In the genomic region with DNA sequence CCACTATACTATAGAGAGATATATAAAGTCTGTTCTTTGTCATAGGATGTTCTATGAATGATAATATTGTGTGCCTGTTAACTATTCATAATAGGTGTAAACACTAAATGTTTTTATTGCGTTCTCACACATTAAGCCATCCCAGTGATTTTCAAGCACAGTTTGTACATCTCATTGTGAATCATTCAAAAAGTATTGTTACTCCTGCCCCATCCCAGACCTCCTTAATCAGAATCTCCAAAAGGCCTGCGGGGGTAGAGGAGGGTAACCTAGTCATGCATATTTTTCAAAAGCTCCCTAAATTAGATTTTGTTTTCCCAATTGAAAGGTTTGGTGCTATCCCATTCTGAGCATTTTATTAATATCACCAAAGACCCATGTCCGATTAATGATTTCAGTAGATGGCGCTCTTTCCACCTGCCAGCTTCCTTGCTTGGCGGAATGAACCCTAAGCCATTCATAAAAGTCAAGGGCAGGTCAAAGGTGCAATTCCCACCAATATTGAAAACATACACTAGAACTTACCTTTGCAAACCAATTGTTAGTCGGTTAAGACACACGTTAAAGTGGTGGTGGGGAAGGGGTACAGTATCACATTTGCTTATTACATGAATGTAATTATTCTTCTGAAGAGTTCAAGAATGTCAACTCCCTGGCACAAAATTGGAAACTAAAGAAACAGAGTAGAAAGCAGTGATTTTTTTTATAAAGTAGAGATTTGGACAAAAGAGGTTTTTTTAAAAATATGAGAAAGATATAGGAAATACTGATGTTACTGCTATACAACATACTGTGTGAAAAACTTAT, we compare ENCODE assay signal across 8 cellular contexts. TPM values are rescaled to one million over a fixed set of nuclear protein-coding genes. Genes with fewer than 3 reads are reported as not detected.
DNase-seq lines count a peak whose midpoint lies in the region; ATAC-seq, FAIRE-seq and TF ChIP-seq lines count a peak whose summit lies in the region.

No MANE protein-coding gene starts in this region.

- peak; percentile 47 for FAIRE-seq in RCC 7860 (lab: Jason Lieb, UNC)

- 61% methylated on average over 7 of the region's 7 CpGs for WGBS in mammary epithelial cell (ENCODE audit: low coverage, missing lambda C conversion rate)

- TF ChIP-seq CTCF in AG04450 (IDR thresholded peaks at IDR 0.05; ENCODE audit: low read depth, low read length) (peak; percentile 71), GM13977 (IDR thresholded peaks at IDR 0.05; ENCODE audit: extremely low read depth, insufficient read depth, missing control alignments) (peak; percentile 37), mammary epithelial cell (conservative IDR thresholded peaks at IDR 0.05 in 1 of 2, IDR thresholded peaks at IDR 0.05 in 1 of 2; ENCODE audit: extremely low read depth in 1 of 2, insufficient read depth in 1 of 2, low read depth in 1 of 2, low read length in 2 of 2) (peak; percentile 43 to 60), left lung (IDR thresholded peaks at IDR 0.05) (peak in 1 of 2 donors; percentile 47), thoracic aorta (IDR thresholded peaks at IDR 0.05) (peak; percentile 52)

- H3K9me3 ChIP-seq in AG04450 (ENCODE audit: control insufficient read depth, insufficient read depth, low read length) (no peaks in the 10 kb centered on the region), mammary epithelial cell (replicated peaks; ENCODE audit: insufficient read depth, low read length) (no peaks in the 10 kb centered on the region), left lung (no peaks in the 10 kb centered on the region), thoracic aorta (no peaks in the 10 kb centered on the region)

- peak; percentile 52 for ATAC-seq in left lung
- no peak for ATAC-seq in thoracic aorta (ENCODE audit: insufficient number of reproducible peaks, low FRiP score, low read depth)
- no peak for ATAC-seq in GM21423 (IDR thresholded peaks at IDR 0.05; ENCODE audit: unreplicated experiment)

- H4K20me1 ChIP-seq in mammary epithelial cell (ENCODE audit: insufficient read depth, low read length) = no peaks in the 10 kb centered on the region

- CTCF ChIA-PET in AG04450 (lab: Charles Lee) = interaction anchor here (0.6 to 4.4 kb wide), 23 partner anchors 10 to 572 kb away, joined by 3 to 38 read pairs (median 3); partner anchors contain the start of gene PPA2
- CTCF ChIA-PET in mammary epithelial cell (lab: Charles Lee; ENCODE audit: low non-redundant PET) = no interaction called here

- H3K27ac ChIP-seq in AG04450 (ENCODE audit: low read depth, low read length) (no peak overlapping the region), mammary epithelial cell (ENCODE audit: insufficient read depth, low read depth, low read length) (no peak overlapping the region), left lung (no peak overlapping the region), thoracic aorta (no peak overlapping the region)

- H3K4me1 ChIP-seq in mammary epithelial cell (ENCODE audit: insufficient read depth, low read length) (peaks cover 13% of the 10 kb centered on the region), left lung (peaks cover 0 to 54% of the 10 kb centered on the region in 2 donors), thoracic aorta (ENCODE audit: control insufficient read depth in 1 of 2, low read depth in 2 of 2) (no peaks in the 10 kb centered on the region)

- H3K4me2 ChIP-seq in mammary epithelial cell (ENCODE audit: insufficient read depth, low read depth, low read length) = peak overlapping the region; percentile 48

- BruUV-seq in mammary epithelial cell (replicated peaks; lab: Mats Ljungman, UMichigan) = no TSS peak

- intact Hi-C loops in mammary epithelial cell (cut with micrococcal nuclease) = loop anchor here (1.0 to 10.0 kb wide), 2 partner anchors 330 to 1146 kb away; no protein-coding TSS in a partner anchor
- intact Hi-C loops in left lung (cut with DNase I) = loop anchor here in 1 of 2 donors (5.0 kb wide), 1 partner anchor 326 kb away; no protein-coding TSS in a partner anchor

- H3K79me2 ChIP-seq in mammary epithelial cell (ENCODE audit: insufficient read depth, low read length) = no peaks in the 10 kb centered on the region

- H3K27me3 ChIP-seq in AG04450 (ENCODE audit: control insufficient read depth, insufficient read depth, low read length) (no peaks in the 10 kb centered on the region), mammary epithelial cell (ENCODE audit: insufficient read depth, low read length) (no peaks in the 10 kb centered on the region), left lung (no peaks in the 10 kb centered on the region), thoracic aorta (replicated peaks; ENCODE audit: insufficient read depth) (no peaks in the 10 kb centered on the region)

- DNase-seq in AG04450 (ENCODE audit: low read depth, low spot score) = no peak
- no peak for DNase-seq in GM13977 (ENCODE audit: low spot score)
- no peak for DNase-seq in RCC 7860 (ENCODE audit: low spot score)
- DNase-seq in mammary epithelial cell = no peak
- no peak for DNase-seq in left lung
- no peak for DNase-seq in thoracic aorta (ENCODE audit: low spot score)
- no peak for DNase-seq in NCI-H2081 treated with DMSO at 0.1 percent for 48 hours (lab: John Stamatoyannopoulos, UW)

- POLR2A ChIA-PET in AG04450 (lab: Yijun Ruan, JAX) = no interaction called here

- no peak overlapping the region for H3K9ac ChIP-seq in mammary epithelial cell (ENCODE audit: insufficient read depth, low read length)

- no peak overlapping the region for H3K4me3 ChIP-seq in AG04450 (ENCODE audit: low read depth, low read length)
- no peak overlapping the region for H3K4me3 ChIP-seq in mammary epithelial cell (replicated peaks in 1 of 3; ENCODE audit: insufficient read depth in 1 of 3, low read depth in 2 of 3, low read length in 3 of 3)
- no peak overlapping the region for H3K4me3 ChIP-seq in left lung
- H3K4me3 ChIP-seq in thoracic aorta = no peak overlapping the region

- no peak overlapping the region for H2AFZ ChIP-seq in mammary epithelial cell (ENCODE audit: low read depth, low read length)

- in situ Hi-C loops in GM13977 (cut with MboI; ENCODE audit: low pct_unique_long_range_greater_than_20kb, low sequenced_read_pairs, unreplicated experiment) = loop anchor here (25.0 kb wide), 1 partner anchor 321 kb away; the partner anchor contains the start of gene PPA2
- in situ Hi-C loops in mammary epithelial cell (cut with MboI; ENCODE audit: low sequenced_read_pairs in 2 of 2) = loop anchor here (10.0 to 25.0 kb wide), 2 partner anchors 321 to 324 kb away; partner anchors contain the start of gene PPA2 (in 1 of the 2)

- H3K36me3 ChIP-seq in mammary epithelial cell (ENCODE audit: insufficient read depth, low read length) (no peaks in the 10 kb centered on the region), left lung (no peaks in the 10 kb centered on the region), thoracic aorta (no peaks in the 10 kb centered on the region)

- dilution Hi-C loops in mammary epithelial cell (cut with HindIII; ENCODE audit: low sequenced_read_pairs) = no loop called here

RNA-seq across cellular contexts. Expression of gene TET2, which starts 5.8 kb away (rescaled TPM):
- 12.4 and 16.2 TPM in 2 replicates for polyA plus RNA-seq in AG04450 (2011; rRNA removed)
- polyA minus RNA-seq in AG04450 (2011; rRNA and poly(A)+ RNA removed) = 47.4 and 59.1 TPM in 2 replicates
- 10 to 100 TPM; 16.4 to 18.0 TPM for total RNA-seq in mammary epithelial cell
- polyA plus RNA-seq in mammary epithelial cell = 5.7 TPM
- 8.3 TPM for polyA minus RNA-seq in mammary epithelial cell
- 10 to 100 TPM; 19.1 to 33.2 TPM for total RNA-seq in left lung
- 10 to 100 TPM; 23.6 to 31.7 TPM for total RNA-seq in thoracic aorta
